Comparison of ENCODE assay signal across 22 cellular contexts in the genomic region with DNA sequence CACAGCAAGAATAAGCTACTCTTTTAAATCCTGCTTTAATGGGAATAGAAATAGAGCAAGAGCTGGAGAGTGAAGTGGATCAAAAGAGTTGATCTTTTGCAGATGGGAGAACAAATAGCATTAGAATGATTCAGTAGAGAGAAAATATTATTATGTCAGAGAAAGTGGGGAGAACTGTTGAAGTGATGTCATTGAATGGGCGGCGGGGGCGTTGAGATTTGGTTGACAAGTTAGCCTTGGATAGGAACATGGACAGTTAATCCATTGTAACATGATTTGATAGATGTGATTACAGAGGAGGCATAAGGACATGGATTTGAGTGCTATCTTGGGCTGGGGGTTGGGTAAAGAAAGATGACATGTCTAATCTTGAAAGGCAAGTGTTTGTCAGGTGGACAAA.
"Had no signal": no experiment of that assay in that cellular context is flagged by ENCODE, and none has a peak within 500 bp of the region (broad histone marks: within the 10 kb centered on the region; RNA-seq: fewer than 3 reads in every experiment).

No MANE protein-coding gene starts in this region.

- H3K4me1 ChIP-seq: left ventricle myocardium inferior, lower lobe of right lung, psoas muscle, stomach had no signal

- H3K9me3 ChIP-seq: left ventricle myocardium inferior, lower lobe of right lung, neutrophil, psoas muscle, stomach, thoracic aorta, transverse colon had no signal

- DNase-seq: effector CD4-positive, alpha-beta T cell; endodermal cell; foreskin melanocyte; head of caudate nucleus; kidney; left cardiac atrium; left ventricle myocardium inferior; lower lobe of right lung; mesenchymal stem cell; naive B cell; psoas muscle; retina; stimulated activated CD4-positive, alpha-beta T cell treated with anti-CD3 and anti-CD28 coated beads, Interleukin-12 subunit alpha, Interleukin-12 subunit beta, amount 100 ng/mL, for 4 hours; stimulated activated naive CD4-positive, alpha-beta T cell; stomach; substantia nigra; transverse colon had no signal

- H3K79me2 ChIP-seq: hepatocyte had no signal

- H2AFZ ChIP-seq: hepatocyte had no signal

- H3K27ac ChIP-seq: coronary artery, hepatocyte, left ventricle myocardium inferior, lower lobe of right lung, neutrophil, psoas muscle, stomach, thoracic aorta, transverse colon had no signal

- H3K4me2 ChIP-seq: hepatocyte had no signal

- H3K27ac Mint-ChIP-seq: endodermal cell had no signal

- H3K4me3 Mint-ChIP-seq: endodermal cell, naive B cell had no signal

- ATAC-seq: left cardiac atrium, lower lobe of right lung, sciatic nerve had no signal

- H3K4me3 ChIP-seq: coronary artery, hepatocyte, left ventricle myocardium inferior, lower lobe of right lung, psoas muscle, stomach, thoracic aorta, transverse colon had no signal

- H3K27me3 ChIP-seq: hepatocyte, neutrophil, stomach, transverse colon had no signal

- H3K9me3 Mint-ChIP-seq: naive B cell had no signal

- H3K4me1 Mint-ChIP-seq: endodermal cell had no signal

- H3K27me3 Mint-ChIP-seq: naive B cell had no signal
